Comparison of ENCODE assay signal across 1 cellular context in genomic region chr11:66643745-66644437, GRCh38.
TF ChIP-seq lines count a peak whose summit lies in the region.

No MANE protein-coding gene starts in this region.

TF ChIP-seq in GM23338, 12 proteins besides CTCF, POLR2A, EP300 and RAD21 (continued from another document):
- TF ChIP-seq, protein P1, sequence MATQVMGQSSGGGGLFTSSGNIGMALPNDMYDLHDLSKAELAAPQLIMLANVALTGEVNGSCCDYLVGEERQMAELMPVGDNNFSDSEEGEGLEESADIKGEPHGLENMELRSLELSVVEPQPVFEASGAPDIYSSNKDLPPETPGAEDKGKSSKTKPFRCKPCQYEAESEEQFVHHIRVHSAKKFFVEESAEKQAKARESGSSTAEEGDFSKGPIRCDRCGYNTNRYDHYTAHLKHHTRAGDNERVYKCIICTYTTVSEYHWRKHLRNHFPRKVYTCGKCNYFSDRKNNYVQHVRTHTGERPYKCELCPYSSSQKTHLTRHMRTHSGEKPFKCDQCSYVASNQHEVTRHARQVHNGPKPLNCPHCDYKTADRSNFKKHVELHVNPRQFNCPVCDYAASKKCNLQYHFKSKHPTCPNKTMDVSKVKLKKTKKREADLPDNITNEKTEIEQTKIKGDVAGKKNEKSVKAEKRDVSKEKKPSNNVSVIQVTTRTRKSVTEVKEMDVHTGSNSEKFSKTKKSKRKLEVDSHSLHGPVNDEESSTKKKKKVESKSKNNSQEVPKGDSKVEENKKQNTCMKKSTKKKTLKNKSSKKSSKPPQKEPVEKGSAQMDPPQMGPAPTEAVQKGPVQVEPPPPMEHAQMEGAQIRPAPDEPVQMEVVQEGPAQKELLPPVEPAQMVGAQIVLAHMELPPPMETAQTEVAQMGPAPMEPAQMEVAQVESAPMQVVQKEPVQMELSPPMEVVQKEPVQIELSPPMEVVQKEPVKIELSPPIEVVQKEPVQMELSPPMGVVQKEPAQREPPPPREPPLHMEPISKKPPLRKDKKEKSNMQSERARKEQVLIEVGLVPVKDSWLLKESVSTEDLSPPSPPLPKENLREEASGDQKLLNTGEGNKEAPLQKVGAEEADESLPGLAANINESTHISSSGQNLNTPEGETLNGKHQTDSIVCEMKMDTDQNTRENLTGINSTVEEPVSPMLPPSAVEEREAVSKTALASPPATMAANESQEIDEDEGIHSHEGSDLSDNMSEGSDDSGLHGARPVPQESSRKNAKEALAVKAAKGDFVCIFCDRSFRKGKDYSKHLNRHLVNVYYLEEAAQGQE (IDR thresholded peaks at IDR 0.05; ENCODE audit: unreplicated experiment): no peak
- TF ChIP-seq ZNF331 (CRISPR knock-in tag; IDR thresholded peaks at IDR 0.05; ENCODE audit: low read depth) (no peak), ZNF114 (CRISPR knock-in tag; IDR thresholded peaks at IDR 0.05) (no peak), STAT1 (IDR thresholded peaks at IDR 0.05; ENCODE audit: unreplicated experiment) (no peak), EZH2phosphoT487 (IDR thresholded peaks at IDR 0.05; ENCODE audit: unreplicated experiment) (no peak)
- TF ChIP-seq, protein P2, sequence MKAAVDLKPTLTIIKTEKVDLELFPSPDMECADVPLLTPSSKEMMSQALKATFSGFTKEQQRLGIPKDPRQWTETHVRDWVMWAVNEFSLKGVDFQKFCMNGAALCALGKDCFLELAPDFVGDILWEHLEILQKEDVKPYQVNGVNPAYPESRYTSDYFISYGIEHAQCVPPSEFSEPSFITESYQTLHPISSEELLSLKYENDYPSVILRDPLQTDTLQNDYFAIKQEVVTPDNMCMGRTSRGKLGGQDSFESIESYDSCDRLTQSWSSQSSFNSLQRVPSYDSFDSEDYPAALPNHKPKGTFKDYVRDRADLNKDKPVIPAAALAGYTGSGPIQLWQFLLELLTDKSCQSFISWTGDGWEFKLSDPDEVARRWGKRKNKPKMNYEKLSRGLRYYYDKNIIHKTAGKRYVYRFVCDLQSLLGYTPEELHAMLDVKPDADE (IDR thresholded peaks at IDR 0.05): no peak
- TF ChIP-seq, protein P3, sequence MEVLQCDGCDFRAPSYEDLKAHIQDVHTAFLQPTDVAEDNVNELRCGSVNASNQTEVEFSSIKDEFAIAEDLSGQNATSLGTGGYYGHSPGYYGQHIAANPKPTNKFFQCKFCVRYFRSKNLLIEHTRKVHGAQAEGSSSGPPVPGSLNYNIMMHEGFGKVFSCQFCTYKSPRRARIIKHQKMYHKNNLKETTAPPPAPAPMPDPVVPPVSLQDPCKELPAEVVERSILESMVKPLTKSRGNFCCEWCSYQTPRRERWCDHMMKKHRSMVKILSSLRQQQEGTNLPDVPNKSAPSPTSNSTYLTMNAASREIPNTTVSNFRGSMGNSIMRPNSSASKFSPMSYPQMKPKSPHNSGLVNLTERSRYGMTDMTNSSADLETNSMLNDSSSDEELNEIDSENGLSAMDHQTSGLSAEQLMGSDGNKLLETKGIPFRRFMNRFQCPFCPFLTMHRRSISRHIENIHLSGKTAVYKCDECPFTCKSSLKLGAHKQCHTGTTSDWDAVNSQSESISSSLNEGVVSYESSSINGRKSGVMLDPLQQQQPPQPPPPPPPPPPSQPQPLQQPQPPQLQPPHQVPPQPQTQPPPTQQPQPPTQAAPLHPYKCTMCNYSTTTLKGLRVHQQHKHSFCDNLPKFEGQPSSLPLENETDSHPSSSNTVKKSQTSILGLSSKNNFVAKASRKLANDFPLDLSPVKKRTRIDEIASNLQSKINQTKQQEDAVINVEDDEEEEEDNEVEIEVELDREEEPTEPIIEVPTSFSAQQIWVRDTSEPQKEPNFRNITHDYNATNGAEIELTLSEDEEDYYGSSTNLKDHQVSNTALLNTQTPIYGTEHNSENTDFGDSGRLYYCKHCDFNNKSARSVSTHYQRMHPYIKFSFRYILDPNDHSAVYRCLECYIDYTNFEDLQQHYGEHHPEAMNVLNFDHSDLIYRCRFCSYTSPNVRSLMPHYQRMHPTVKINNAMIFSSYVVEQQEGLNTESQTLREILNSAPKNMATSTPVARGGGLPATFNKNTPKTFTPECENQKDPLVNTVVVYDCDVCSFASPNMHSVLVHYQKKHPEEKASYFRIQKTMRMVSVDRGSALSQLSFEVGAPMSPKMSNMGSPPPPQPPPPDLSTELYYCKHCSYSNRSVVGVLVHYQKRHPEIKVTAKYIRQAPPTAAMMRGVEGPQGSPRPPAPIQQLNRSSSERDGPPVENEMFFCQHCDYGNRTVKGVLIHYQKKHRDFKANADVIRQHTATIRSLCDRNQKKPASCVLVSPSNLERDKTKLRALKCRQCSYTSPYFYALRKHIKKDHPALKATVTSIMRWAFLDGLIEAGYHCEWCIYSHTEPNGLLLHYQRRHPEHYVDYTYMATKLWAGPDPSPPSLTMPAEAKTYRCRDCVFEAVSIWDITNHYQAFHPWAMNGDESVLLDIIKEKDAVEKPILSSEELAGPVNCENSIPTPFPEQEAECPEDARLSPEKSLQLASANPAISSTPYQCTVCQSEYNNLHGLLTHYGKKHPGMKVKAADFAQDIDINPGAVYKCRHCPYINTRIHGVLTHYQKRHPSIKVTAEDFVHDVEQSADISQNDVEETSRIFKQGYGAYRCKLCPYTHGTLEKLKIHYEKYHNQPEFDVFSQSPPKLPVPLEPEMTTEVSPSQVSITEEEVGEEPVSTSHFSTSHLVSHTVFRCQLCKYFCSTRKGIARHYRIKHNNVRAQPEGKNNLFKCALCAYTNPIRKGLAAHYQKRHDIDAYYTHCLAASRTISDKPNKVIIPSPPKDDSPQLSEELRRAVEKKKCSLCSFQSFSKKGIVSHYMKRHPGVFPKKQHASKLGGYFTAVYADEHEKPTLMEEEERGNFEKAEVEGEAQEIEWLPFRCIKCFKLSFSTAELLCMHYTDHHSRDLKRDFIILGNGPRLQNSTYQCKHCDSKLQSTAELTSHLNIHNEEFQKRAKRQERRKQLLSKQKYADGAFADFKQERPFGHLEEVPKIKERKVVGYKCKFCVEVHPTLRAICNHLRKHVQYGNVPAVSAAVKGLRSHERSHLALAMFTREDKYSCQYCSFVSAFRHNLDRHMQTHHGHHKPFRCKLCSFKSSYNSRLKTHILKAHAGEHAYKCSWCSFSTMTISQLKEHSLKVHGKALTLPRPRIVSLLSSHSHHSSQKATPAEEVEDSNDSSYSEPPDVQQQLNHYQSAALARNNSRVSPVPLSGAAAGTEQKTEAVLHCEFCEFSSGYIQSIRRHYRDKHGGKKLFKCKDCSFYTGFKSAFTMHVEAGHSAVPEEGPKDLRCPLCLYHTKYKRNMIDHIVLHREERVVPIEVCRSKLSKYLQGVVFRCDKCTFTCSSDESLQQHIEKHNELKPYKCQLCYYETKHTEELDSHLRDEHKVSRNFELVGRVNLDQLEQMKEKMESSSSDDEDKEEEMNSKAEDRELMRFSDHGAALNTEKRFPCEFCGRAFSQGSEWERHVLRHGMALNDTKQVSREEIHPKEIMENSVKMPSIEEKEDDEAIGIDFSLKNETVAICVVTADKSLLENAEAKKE (CRISPR knock-in tag; IDR thresholded peaks at IDR 0.05): no peak
